In the genomic region with DNA sequence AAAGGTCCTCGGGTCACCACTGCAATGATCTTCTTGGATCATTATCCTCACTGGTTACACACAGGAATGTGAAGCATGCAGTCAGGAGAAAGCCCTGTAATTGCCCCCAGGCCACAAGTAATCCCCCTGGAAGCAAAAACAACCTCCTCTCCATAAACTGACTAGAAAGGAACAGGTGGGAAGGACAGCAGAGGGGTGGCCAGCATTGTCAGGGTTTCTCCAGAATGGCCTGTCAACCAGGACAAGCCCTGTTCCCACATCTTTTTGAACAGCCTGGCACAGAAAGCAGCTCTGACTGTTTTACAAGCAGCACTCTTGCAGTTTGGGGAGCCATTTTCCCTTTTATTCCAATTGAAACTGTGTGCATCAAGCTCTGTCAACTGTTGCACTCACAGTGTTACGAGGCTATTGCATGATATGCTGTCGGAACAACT, we compare ENCODE assay signal across 11 cellular contexts. TPM values are rescaled to one million over a fixed set of nuclear protein-coding genes. Genes with fewer than 3 reads are reported as not detected.
DNase-seq lines count a peak whose midpoint lies in the region; TF ChIP-seq lines count a peak whose summit lies in the region.
"Had no signal": no experiment of that assay in that cellular context is flagged by ENCODE, and none has a peak within 500 bp of the region (broad histone marks: within the 10 kb centered on the region; RNA-seq: fewer than 3 reads in every experiment).

No MANE protein-coding gene starts in this region.

- 54 to 58% methylated on average over 3 of the region's 3 CpGs for WGBS in thyroid gland, 2 donors
- 60% methylated on average over 3 of the region's 3 CpGs for WGBS in esophagus muscularis mucosa
- 74% methylated on average over 3 of the region's 3 CpGs for WGBS in suprapubic skin

- H3K9me3 ChIP-seq in mucosa of stomach (ENCODE audit: control insufficient read depth, low read length) (no peaks in the 10 kb centered on the region), thyroid gland (no peaks in the 10 kb centered on the region), esophagus muscularis mucosa (no peaks in the 10 kb centered on the region), suprapubic skin (no peaks in the 10 kb centered on the region)

- no peaks in the 10 kb centered on the region for H3K27me3 ChIP-seq in dorsolateral prefrontal cortex
- H3K27me3 ChIP-seq in mucosa of stomach (ENCODE audit: control insufficient read depth, insufficient read depth, low read length) = no peaks in the 10 kb centered on the region
- H3K27me3 ChIP-seq in thyroid gland = no peaks in the 10 kb centered on the region
- H3K27me3 ChIP-seq in esophagus muscularis mucosa = no peaks in the 10 kb centered on the region
- H3K27me3 ChIP-seq in suprapubic skin = no peaks in the 10 kb centered on the region

- TF ChIP-seq CTCF in dorsolateral prefrontal cortex (IDR thresholded peaks at IDR 0.05 in 54 of 56, conservative IDR thresholded peaks at IDR 0.05 in 2 of 56; ENCODE audit: low read depth in 1 of 56, partially characterized antibody in 56 of 56) (peak in 1 of 56 donors; percentile 19), thyroid gland (IDR thresholded peaks at IDR 0.05) (no peak), esophagus muscularis mucosa (IDR thresholded peaks at IDR 0.05) (no peak), suprapubic skin (IDR thresholded peaks at IDR 0.05) (no peak)

- TF ChIP-seq EP300 in esophagus muscularis mucosa (IDR thresholded peaks at IDR 0.05) = no peak
- no peak for TF ChIP-seq EP300 in suprapubic skin (IDR thresholded peaks at IDR 0.05)

- peak; percentile 68 for DNase-seq in M059J (ENCODE audit: low read depth)
- no peak for DNase-seq in dorsolateral prefrontal cortex
- peak; percentile 14 to 20 for DNase-seq in thyroid gland
- DNase-seq in esophagus muscularis mucosa (ENCODE audit: extremely low spot score) = no peak
- no peak for DNase-seq in suprapubic skin (ENCODE audit: low spot score in 2 of 2)
- DNase-seq in AG20443 (ENCODE audit: low spot score) = no peak
- DNase-seq: central memory CD4-positive, alpha-beta T cell; IMR-90; RPMI8226; stimulated activated CD4-positive, alpha-beta T cell treated with anti-CD3 and anti-CD28 coated beads, Interleukin-1b, Interleukin-23, amount 100 ng/mL, for 48 hours had no signal

- no peaks in the 10 kb centered on the region for H3K36me3 ChIP-seq in mucosa of stomach (ENCODE audit: control insufficient read depth, insufficient read depth, low read length)
- no peaks in the 10 kb centered on the region for H3K36me3 ChIP-seq in thyroid gland
- no peaks in the 10 kb centered on the region for H3K36me3 ChIP-seq in esophagus muscularis mucosa
- H3K36me3 ChIP-seq in suprapubic skin = no peaks in the 10 kb centered on the region

- intact Hi-C loops in dorsolateral prefrontal cortex (cut with DNase I) = no loop called here
- intact Hi-C loops in thyroid gland (cut with DNase I) = no loop called here
- intact Hi-C loops in esophagus muscularis mucosa (cut with DNase I) = no loop called here

- H3K4me1 ChIP-seq in mucosa of stomach (ENCODE audit: control insufficient read depth, insufficient read depth, low read length) = peaks cover 42% of the 10 kb centered on the region
- H3K4me1 ChIP-seq in thyroid gland = peaks cover 27 to 31% of the 10 kb centered on the region in 2 donors
- H3K4me1 ChIP-seq in esophagus muscularis mucosa = peaks cover 16 to 34% (median 32%) of the 10 kb centered on the region in 4 donors
- peaks cover 32% of the 10 kb centered on the region for H3K4me1 ChIP-seq in suprapubic skin

- H3K4me3 ChIP-seq in dorsolateral prefrontal cortex = peak overlapping the region in 53 of 59 donors; percentile 0 to 68 (median 51)
- H3K4me3 ChIP-seq in mucosa of stomach (ENCODE audit: low read length) = no peak overlapping the region
- no peak overlapping the region for H3K4me3 ChIP-seq in thyroid gland (replicated peaks in 1 of 3)
- H3K4me3 ChIP-seq in esophagus muscularis mucosa = no peak overlapping the region
- H3K4me3 ChIP-seq in suprapubic skin = no peak overlapping the region

- TF ChIP-seq POLR2A in thyroid gland (IDR thresholded peaks at IDR 0.05) (no peak), esophagus muscularis mucosa (IDR thresholded peaks at IDR 0.05; ENCODE audit: low read depth) (no peak), suprapubic skin (IDR thresholded peaks at IDR 0.05) (no peak)

- H3K9ac ChIP-seq in mucosa of stomach (ENCODE audit: low read length) = peak overlapping the region; percentile 68

- H3K27ac ChIP-seq in dorsolateral prefrontal cortex (peak overlapping the region in 58 of 59 donors; percentile 1 to 98 (median 93)), thyroid gland (peak overlapping the region in 1 of 3 donors; percentile 66), esophagus muscularis mucosa (replicated peaks in 1 of 4) (no peak overlapping the region), suprapubic skin (no peak overlapping the region)

RNA-seq across cellular contexts. Expression of a gene that starts 36.1 kb away (rescaled TPM):
- total RNA-seq in M059J (2014; rRNA removed; shearing (Covaris generic)) = 0.12 and 0.54 TPM in 2 replicates
- total RNA-seq in dorsolateral prefrontal cortex (100 to 1,000 TPM in 1 of 120 experiments, 10 to 100 TPM in 115, 1 to 10 TPM in 4; 8.4 to 120 (median 24.4) TPM), thyroid gland (10 to 100 TPM; 15.0 to 25.6 (median 19.3) TPM), esophagus muscularis mucosa (10 to 100 TPM; 17.0 to 30.5 (median 19.5) TPM), suprapubic skin (10 to 100 TPM; 11.2 to 18.1 (median 16.4) TPM)

Comparison
In these comparisons a context has a peak if more than half of its experiments do, and no peak if none do; other contexts are left out.
1. DNase-seq: peak in M059J (single experiment) and thyroid gland (2 of 2); none in dorsolateral prefrontal cortex (0 of 10), esophagus muscularis mucosa (single experiment), suprapubic skin (0 of 2) and AG20443 (single experiment).
2. H3K27ac ChIP-seq: peak in dorsolateral prefrontal cortex (58 of 59); none in esophagus muscularis mucosa (0 of 4) and suprapubic skin (single experiment).
3. H3K4me3 ChIP-seq: peak in dorsolateral prefrontal cortex (53 of 59); none in mucosa of stomach (single experiment), thyroid gland (0 of 3), esophagus muscularis mucosa (0 of 4) and suprapubic skin (single experiment).